23 cellular contexts compared by ENCODE assay signal in genomic region chr14:93708800-93709199, GRCh38.
"Had no signal": no experiment of that assay in that cellular context is flagged by ENCODE, and none has a peak within 500 bp of the region (broad histone marks: within the 10 kb centered on the region; RNA-seq: fewer than 3 reads in every experiment).

No MANE protein-coding gene starts in this region.

- H3K27ac ChIP-seq: adrenal gland had no signal

- H3K27me3 ChIP-seq: adrenal gland had no signal

- ATAC-seq: activated CD4-positive, alpha-beta T cell treated with anti-CD3 and anti-CD28 coated beads for 36 hours; activated T-cell treated with anti-CD3 and anti-CD28 coated beads, Interleukin-2, amount 50 U/mL, for 72 hours; PC-3; T-helper 17 cell had no signal

- H3K9me3 ChIP-seq: adrenal gland had no signal

- DNase-seq: activated CD4-positive, alpha-beta memory T cell treated with anti-CD3 and anti-CD28 coated beads, Interleukin-2, amount 10 ng/mL, durations not matched to agents 7 days and 5 days; activated CD4-positive, alpha-beta T cell treated with anti-CD3 and anti-CD28 coated beads for 36 hours; activated CD4-positive, alpha-beta T cell treated with anti-CD3 and anti-CD28 coated beads, Interleukin-2, amount 50 U/mL, for 1 hour; activated CD4-positive, CD25-positive, alpha-beta regulatory T cell; activated gamma-delta T cell treated with Interleukin-2 at 50 U/mL for 16 hours; activated naive CD4-positive, alpha-beta T cell treated with anti-CD3 and anti-CD28 coated beads, Interleukin-2, amount 50 U/mL, for 16 hours; activated naive CD8-positive, alpha-beta T cell treated with anti-CD3 and anti-CD28 coated beads, Interleukin-2, amount 10 ng/mL, durations not matched to agents 7 days and 5 days; activated T-cell treated with anti-CD3 and anti-CD28 coated beads for 4 hours; activated T-cell treated with anti-CD3 and anti-CD28 coated beads, Interleukin-2, amount 50 U/mL, for 72 hours; anterior cingulate cortex; cerebellar nuclear complex; NCI-H1048; NCI-H146; NCI-H187 treated with DMSO at 0.1 percent for 48 hours; NCI-H2081 treated with DMSO at 0.1 percent for 48 hours; NCI-H446; NCI-H524; PC-3; SHP77; T-helper 17 cell; T-helper 9 cell had no signal

- H3K4me3 ChIP-seq: adrenal gland had no signal

- H3K27ac Mint-ChIP-seq: activated CD4-positive, alpha-beta memory T cell treated with anti-CD3 and anti-CD28 coated beads, Interleukin-2, amount 10 ng/mL, durations not matched to agents 7 days and 5 days; activated CD4-positive, alpha-beta T cell treated with anti-CD3 and anti-CD28 coated beads for 36 hours; activated naive CD8-positive, alpha-beta T cell treated with anti-CD3 and anti-CD28 coated beads, Interleukin-2, amount 10 ng/mL, durations not matched to agents 7 days and 5 days; activated T-cell treated with anti-CD3 and anti-CD28 coated beads, Interleukin-2, amount 50 U/mL, for 72 hours; activated T-helper 2 cell treated with anti-CD3 and anti-CD28 coated beads, Interferon-gamma antibody, Interleukin-2, Interleukin-4, amounts not matched to agents 10 μg/mL and 5 μg/mL and 100 μg/mL, durations not matched to agents 14 hours and 24 hours and 36 hours; T-helper 17 cell had no signal

- H3K36me3 ChIP-seq: adrenal gland had no signal

- H3K4me3 Mint-ChIP-seq: activated CD4-positive, alpha-beta memory T cell treated with anti-CD3 and anti-CD28 coated beads, Interleukin-2, amount 10 ng/mL, durations not matched to agents 7 days and 5 days; activated CD4-positive, alpha-beta T cell treated with anti-CD3 and anti-CD28 coated beads for 36 hours; activated naive CD8-positive, alpha-beta T cell treated with anti-CD3 and anti-CD28 coated beads, Interleukin-2, amount 10 ng/mL, durations not matched to agents 7 days and 5 days; activated T-cell treated with anti-CD3 and anti-CD28 coated beads, Interleukin-2, amount 50 U/mL, for 72 hours; T-helper 17 cell had no signal

- H3K4me1 Mint-ChIP-seq: activated CD4-positive, alpha-beta memory T cell treated with anti-CD3 and anti-CD28 coated beads, Interleukin-2, amount 10 ng/mL, durations not matched to agents 7 days and 5 days; activated CD4-positive, alpha-beta T cell treated with anti-CD3 and anti-CD28 coated beads for 36 hours; activated naive CD8-positive, alpha-beta T cell treated with anti-CD3 and anti-CD28 coated beads, Interleukin-2, amount 10 ng/mL, durations not matched to agents 7 days and 5 days; T-helper 17 cell had no signal

- H3K36me3 Mint-ChIP-seq: activated naive CD8-positive, alpha-beta T cell treated with anti-CD3 and anti-CD28 coated beads, Interleukin-2, amount 10 ng/mL, durations not matched to agents 7 days and 5 days had no signal

- H3K27me3 Mint-ChIP-seq: activated naive CD8-positive, alpha-beta T cell treated with anti-CD3 and anti-CD28 coated beads, Interleukin-2, amount 10 ng/mL, durations not matched to agents 7 days and 5 days had no signal

- H3K4me1 ChIP-seq: adrenal gland had no signal

- H3K9me3 Mint-ChIP-seq: activated CD4-positive, alpha-beta memory T cell treated with anti-CD3 and anti-CD28 coated beads, Interleukin-2, amount 10 ng/mL, durations not matched to agents 7 days and 5 days; activated naive CD8-positive, alpha-beta T cell treated with anti-CD3 and anti-CD28 coated beads, Interleukin-2, amount 10 ng/mL, durations not matched to agents 7 days and 5 days; activated T-cell treated with anti-CD3 and anti-CD28 coated beads, Interleukin-2, amount 50 U/mL, for 72 hours; activated T-helper 2 cell treated with anti-CD3 and anti-CD28 coated beads, Interferon-gamma antibody, Interleukin-2, Interleukin-4, amounts not matched to agents 10 μg/mL and 5 μg/mL and 100 μg/mL, durations not matched to agents 14 hours and 24 hours and 36 hours had no signal
